In genomic region chr5:159801303-159801702, GRCh38 we compare ENCODE assay signal across 26 cellular contexts.
"Had no signal": no experiment of that assay in that cellular context is flagged by ENCODE, and none has a peak within 500 bp of the region (broad histone marks: within the 10 kb centered on the region; RNA-seq: fewer than 3 reads in every experiment).

No MANE protein-coding gene starts in this region.

- H3K4me3 Mint-ChIP-seq: dendritic cell treated with granulocyte-macrophage colony-stimulating factor and Interleukin-4, amounts not matched to agents 40 ng/mL and 50 ng/mL, for 4 days; endodermal cell; naive thymus-derived CD8-positive, alpha-beta T cell; nephron progenitor cell; stimulated activated effector memory CD8-positive, alpha-beta T cell treated with anti-CD3 and anti-CD28 coated beads, Interleukin-12 subunit alpha, Interleukin-12 subunit beta, amount 100 ng/mL, for 72 hours; type B pancreatic cell had no signal

- FAIRE-seq: kidney had no signal

- H3K36me3 Mint-ChIP-seq: stimulated activated effector memory CD8-positive, alpha-beta T cell treated with anti-CD3 and anti-CD28 coated beads, Interleukin-12 subunit alpha, Interleukin-12 subunit beta, amount 100 ng/mL, for 72 hours; type B pancreatic cell had no signal

- H3K9me3 Mint-ChIP-seq: dendritic cell treated with granulocyte-macrophage colony-stimulating factor and Interleukin-4, amounts not matched to agents 40 ng/mL and 50 ng/mL, for 4 days; endodermal cell; stimulated activated effector memory CD8-positive, alpha-beta T cell treated with anti-CD3 and anti-CD28 coated beads, Interleukin-12 subunit alpha, Interleukin-12 subunit beta, amount 100 ng/mL, for 72 hours; type B pancreatic cell had no signal

- DNase-seq: colonic mucosa; effector CD8-positive, alpha-beta T cell; endodermal cell; foreskin keratinocyte; heart left ventricle; kidney; naive thymus-derived CD8-positive, alpha-beta T cell; nephron progenitor cell; nucleus accumbens; posterior cingulate gyrus; psoas muscle; right cardiac atrium; sigmoid colon; stimulated activated CD4-positive, alpha-beta T cell treated with anti-CD3 and anti-CD28 coated beads, Interleukin-2, amount 100 ng/mL, for 24 hours; stimulated activated CD4-positive, alpha-beta T cell treated with anti-CD3 and anti-CD28 coated beads, Interleukin-4, amount 100 ng/mL, for 24 hours; stimulated activated naive CD4-positive, alpha-beta T cell treated with Interleukin-2 at 50 U/mL for 16 hours; stomach; thyroid gland had no signal

- H3K27ac ChIP-seq: colonic mucosa, epithelial cell of prostate, foreskin keratinocyte, gastroesophageal sphincter, heart left ventricle, hepatocyte, psoas muscle, sigmoid colon, stomach, thyroid gland had no signal

- ATAC-seq: esophagus mucosa; foreskin keratinocyte; gastroesophageal sphincter; heart left ventricle; left lobe of liver; naive thymus-derived CD8-positive, alpha-beta T cell; psoas muscle; right cardiac atrium; stimulated activated effector memory CD8-positive, alpha-beta T cell treated with anti-CD3 and anti-CD28 coated beads, Interleukin-12 subunit alpha, Interleukin-12 subunit beta, amount 100 ng/mL, for 72 hours had no signal

- H3K27me3 Mint-ChIP-seq: dendritic cell treated with granulocyte-macrophage colony-stimulating factor and Interleukin-4, amounts not matched to agents 40 ng/mL and 50 ng/mL, for 4 days had no signal

- H3K9me3 ChIP-seq: colonic mucosa, gastroesophageal sphincter, sigmoid colon, stomach, thyroid gland had no signal

- H3K27ac Mint-ChIP-seq: dendritic cell treated with granulocyte-macrophage colony-stimulating factor and Interleukin-4, amounts not matched to agents 40 ng/mL and 50 ng/mL, for 4 days; endodermal cell; naive thymus-derived CD8-positive, alpha-beta T cell; nephron progenitor cell; stimulated activated effector memory CD8-positive, alpha-beta T cell treated with anti-CD3 and anti-CD28 coated beads, Interleukin-12 subunit alpha, Interleukin-12 subunit beta, amount 100 ng/mL, for 72 hours; type B pancreatic cell had no signal

- H3K79me2 ChIP-seq: hepatocyte had no signal

- H3K27me3 ChIP-seq: colonic mucosa, foreskin keratinocyte, gastroesophageal sphincter, heart left ventricle, hepatocyte, sigmoid colon, stomach, thyroid gland had no signal

- H3K36me3 ChIP-seq: colonic mucosa, gastroesophageal sphincter, heart left ventricle, sigmoid colon, stomach, thyroid gland had no signal

- H2AFZ ChIP-seq: hepatocyte had no signal

- H3K4me3 ChIP-seq: colonic mucosa, gastroesophageal sphincter, heart left ventricle, hepatocyte, psoas muscle, sigmoid colon, stomach, thyroid gland had no signal

- H3K4me1 ChIP-seq: colonic mucosa, foreskin keratinocyte, gastroesophageal sphincter, psoas muscle, sigmoid colon, stomach, thyroid gland had no signal

- H3K4me1 Mint-ChIP-seq: endodermal cell; stimulated activated effector memory CD8-positive, alpha-beta T cell treated with anti-CD3 and anti-CD28 coated beads, Interleukin-12 subunit alpha, Interleukin-12 subunit beta, amount 100 ng/mL, for 72 hours had no signal

- H3K4me2 ChIP-seq: hepatocyte had no signal
